Comparison of ENCODE assay signal across 27 cellular contexts in genomic region chr2:136154384-136154783, GRCh38. TPM values are rescaled to one million over a fixed set of nuclear protein-coding genes. Genes with fewer than 3 reads are reported as not detected.
"Had no signal": no experiment of that assay in that cellular context is flagged by ENCODE, and none has a peak within 500 bp of the region (broad histone marks: within the 10 kb centered on the region; RNA-seq: fewer than 3 reads in every experiment).

No MANE protein-coding gene starts in this region.

- H3K4me3 ChIP-seq: left lung, lower lobe of right lung, ovary, prostate gland, sigmoid colon, stomach, tibial artery had no signal

- H3K36me3 ChIP-seq: brain microvascular endothelial cell, left lung, lower lobe of right lung, ovary, prostate gland, sigmoid colon, stomach, tibial artery had no signal

- DNase-seq: activated CD4-positive, alpha-beta T cell treated with anti-CD3 and anti-CD28 coated beads for 48 hours; activated CD4-positive, alpha-beta T cell treated with anti-CD3 and anti-CD28 coated beads, Interleukin-2, amount 50 U/mL, for 48 hours; activated gamma-delta T cell treated with Interleukin-2 at 50 U/mL for 16 hours; activated naive CD4-positive, alpha-beta T cell treated with anti-CD3 and anti-CD28 coated beads, Interleukin-2, amount 50 U/mL, for 16 hours; activated T-cell treated with anti-CD3 and anti-CD28 coated beads, Interleukin-2, amount 50 U/mL, for 4 hours; amniotic stem cell; brain microvascular endothelial cell; cortex of kidney; foreskin fibroblast; head of caudate nucleus; hypothalamus; left lung; lower lobe of right lung; mesenchymal stem cell; ovary; sigmoid colon; small intestine; stimulated activated CD4-positive, alpha-beta T cell treated with anti-CD3 and anti-CD28 coated beads, Interleukin-4, amount 100 ng/mL, for 24 hours; stomach; tibial artery had no signal

- H3K9me3 ChIP-seq: left lung, lower lobe of right lung, ovary, prostate gland, sigmoid colon, stomach, tibial artery had no signal

- H3K36me3 Mint-ChIP-seq: stimulated activated effector memory CD8-positive, alpha-beta T cell treated with anti-CD3 and anti-CD28 coated beads, Interleukin-12 subunit alpha, Interleukin-12 subunit beta, amount 100 ng/mL, for 72 hours had no signal

- H3K27ac ChIP-seq: brain microvascular endothelial cell, left lung, lower lobe of right lung, ovary, prostate gland, sigmoid colon, stomach, tibial artery, VCaP had no signal

- H3K4me1 Mint-ChIP-seq: nephron had no signal

- H3K4me1 ChIP-seq: left lung, lower lobe of right lung, prostate gland, stomach, tibial artery had no signal

- H3K27me3 ChIP-seq: brain microvascular endothelial cell, left lung, ovary, sigmoid colon, stomach, tibial artery had no signal

- H3K27ac Mint-ChIP-seq: activated T-helper 17 cell treated with anti-CD3 and anti-CD28 coated beads, Interleukin-2, amount 50 U/mL, for 72 hours; nephron had no signal

- H3K9me3 Mint-ChIP-seq: activated T-cell treated with anti-CD3 and anti-CD28 coated beads, Interleukin-2, amount 50 U/mL, for 4 hours; activated T-helper 17 cell treated with anti-CD3 and anti-CD28 coated beads, Interleukin-2, amount 50 U/mL, for 72 hours; nephron; stimulated activated effector memory CD8-positive, alpha-beta T cell treated with anti-CD3 and anti-CD28 coated beads, Interleukin-12 subunit alpha, Interleukin-12 subunit beta, amount 100 ng/mL, for 72 hours had no signal

- ATAC-seq: activated CD4-positive, CD25-positive, alpha-beta regulatory T cell treated with anti-CD3 and anti-CD28 coated beads, Interleukin-2, amount 50 U/mL, for 24 hours; activated T-cell treated with anti-CD3 and anti-CD28 coated beads, Interleukin-2, amount 50 U/mL, for 4 hours; activated T-helper 17 cell treated with anti-CD3 and anti-CD28 coated beads, Interleukin-2, amount 50 U/mL, for 72 hours; left lung; lower lobe of right lung; stimulated activated effector memory CD8-positive, alpha-beta T cell treated with anti-CD3 and anti-CD28 coated beads, Interleukin-12 subunit alpha, Interleukin-12 subunit beta, amount 100 ng/mL, for 72 hours had no signal

- H3K4me3 Mint-ChIP-seq: activated T-cell treated with anti-CD3 and anti-CD28 coated beads, Interleukin-2, amount 50 U/mL, for 4 hours; activated T-helper 17 cell treated with anti-CD3 and anti-CD28 coated beads, Interleukin-2, amount 50 U/mL, for 72 hours; nephron; stimulated activated effector memory CD8-positive, alpha-beta T cell treated with anti-CD3 and anti-CD28 coated beads, Interleukin-12 subunit alpha, Interleukin-12 subunit beta, amount 100 ng/mL, for 72 hours had no signal

RNA-seq across cellular contexts. Expression of gene CXCR4, which starts 36.4 kb away (rescaled TPM):
- total RNA-seq: chondrocyte had no signal
